Comparison of ENCODE assay signal across 17 cellular contexts in the genomic region with DNA sequence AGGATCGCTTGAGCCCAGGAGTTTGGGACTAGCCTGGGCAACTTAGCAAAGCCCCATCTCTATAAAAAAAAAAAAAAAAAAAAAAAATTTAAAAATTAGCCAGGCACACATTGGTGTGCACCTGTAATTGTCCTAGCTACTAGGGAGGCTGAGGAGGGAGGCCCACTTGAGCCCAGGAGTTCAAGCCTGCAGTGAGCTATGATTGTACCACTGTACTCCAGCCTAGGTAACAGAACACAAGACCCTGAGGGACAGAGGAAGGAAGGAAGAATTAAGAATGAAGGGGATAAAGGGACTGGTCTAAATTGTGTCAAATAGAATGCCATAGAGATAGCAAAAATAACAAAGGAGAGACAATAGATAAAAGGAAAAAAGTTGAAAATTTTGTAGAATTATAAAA.
DNase-seq lines count a peak whose midpoint lies in the region; ATAC-seq and TF ChIP-seq lines count a peak whose summit lies in the region.
"Had no signal": no experiment of that assay in that cellular context is flagged by ENCODE, and none has a peak within 500 bp of the region (broad histone marks: within the 10 kb centered on the region; RNA-seq: fewer than 3 reads in every experiment).

No MANE protein-coding gene starts in this region.

- BruUV-seq in IMR-90 (replicated peaks; lab: Mats Ljungman, UMichigan): no TSS peak

- H3K4me3 ChIP-seq in IMR-90 (ENCODE audit: insufficient read depth, low read depth, low read length): no peak overlapping the region
- no peak overlapping the region for H3K4me3 ChIP-seq in spleen
- no peak overlapping the region for H3K4me3 ChIP-seq in sigmoid colon
- H3K4me3 ChIP-seq in right atrium auricular region: no peak overlapping the region
- H3K4me3 ChIP-seq: GM23338, K562 had no signal

- no peak overlapping the region for H4K5ac ChIP-seq in IMR-90 (ENCODE audit: low read depth, low read length)

- intact Hi-C loops in activated naive CD4-positive, alpha-beta T cell treated with anti-CD3 and anti-CD28 coated beads for 36 hours (cut with micrococcal nuclease): loop anchor here (2.0 kb wide), 1 partner anchor 129 kb away; no protein-coding TSS in a partner anchor
- intact Hi-C loops in IMR-90 (cut with micrococcal nuclease): loop anchor here (1.0 to 5.0 kb wide), 3 partner anchors 47 to 347 kb away; no protein-coding TSS in a partner anchor
- intact Hi-C loops in spleen (cut with DNase I; ENCODE audit: low total_unique reads): no loop called here
- intact Hi-C loops in sigmoid colon (cut with DNase I): loop anchor here (1.0 to 2.0 kb wide), 2 partner anchors 417 to 485 kb away; no protein-coding TSS in a partner anchor

- peaks cover 0 to 20% of the 10 kb centered on the region in 2 donors for H3K36me3 Mint-ChIP-seq in activated naive CD4-positive, alpha-beta T cell treated with anti-CD3 and anti-CD28 coated beads, Interleukin-2, amount 50 U/mL, for 72 hours
- peaks cover 11% of the 10 kb centered on the region for H3K36me3 Mint-ChIP-seq in activated naive CD4-positive, alpha-beta T cell treated with anti-CD3 and anti-CD28 coated beads for 36 hours (ENCODE audit: low read depth)
- H3K36me3 Mint-ChIP-seq in activated T-helper 17 cell treated with anti-CD3 and anti-CD28 coated beads, Interleukin-2, amount 50 U/mL, for 72 hours (ENCODE audit: low read depth): peaks cover 41% of the 10 kb centered on the region

- no peak overlapping the region for H3K23ac ChIP-seq in IMR-90 (ENCODE audit: low read depth, low read length)

- no peak overlapping the region for H3K9ac ChIP-seq in IMR-90 (ENCODE audit: low read depth, low read length)

- H3K14ac ChIP-seq in IMR-90 (replicated peaks; ENCODE audit: low read depth, low read length): no peak overlapping the region

- H3K4me1 ChIP-seq in IMR-90 (ENCODE audit: control insufficient read depth, insufficient read depth, low read length): peaks cover 5% of the 10 kb centered on the region
- peaks cover 5 to 63% (median 37%) of the 10 kb centered on the region in 6 donors for H3K4me1 ChIP-seq in spleen
- H3K4me1 ChIP-seq in sigmoid colon: peaks cover 0 to 3% (median 0%) of the 10 kb centered on the region in 4 donors
- peaks cover 0 to 13% of the 10 kb centered on the region in 2 donors for H3K4me1 ChIP-seq in right atrium auricular region

- H2AFZ ChIP-seq in IMR-90 (replicated peaks; ENCODE audit: low read length, poor library complexity): no peak overlapping the region
- H2AFZ ChIP-seq: GM23338 had no signal

- no peaks in the 10 kb centered on the region for H4K20me1 ChIP-seq in IMR-90 (ENCODE audit: insufficient read depth, low read length)

- H3K18ac ChIP-seq in IMR-90 (ENCODE audit: low read depth, low read length): no peak overlapping the region

- no CpG with 5 or more reads among the region's 1 CpG for WGBS in IMR-90 (ENCODE audit: extremely low coverage in 2 of 2, insufficient read length in 1 of 2), 2 experiments
- WGBS in spleen, 5 donors: 88 to 100% (median 92%) methylated on average over 1 of the region's 1 CpG
- WGBS in sigmoid colon, 2 donors: 97 to 100% methylated on average over 1 of the region's 1 CpG

- TF ChIP-seq POLR2A in IMR-90 (IDR thresholded peaks at IDR 0.05; ENCODE audit: low read depth, low read length) (no peak), spleen (IDR thresholded peaks at IDR 0.05) (no peak), sigmoid colon (IDR thresholded peaks at IDR 0.05) (peak in 1 of 2 donors; percentile 9)

- no peaks in the 10 kb centered on the region for H3K9me3 Mint-ChIP-seq in activated naive CD4-positive, alpha-beta T cell treated with anti-CD3 and anti-CD28 coated beads, Interleukin-2, amount 50 U/mL, for 72 hours
- no peaks in the 10 kb centered on the region for H3K9me3 Mint-ChIP-seq in activated naive CD4-positive, alpha-beta T cell treated with anti-CD3 and anti-CD28 coated beads for 36 hours
- no peaks in the 10 kb centered on the region for H3K9me3 Mint-ChIP-seq in activated T-helper 17 cell treated with anti-CD3 and anti-CD28 coated beads, Interleukin-2, amount 50 U/mL, for 72 hours
- H3K9me3 Mint-ChIP-seq: GM23338 had no signal

- H3K4me3 Mint-ChIP-seq in activated naive CD4-positive, alpha-beta T cell treated with anti-CD3 and anti-CD28 coated beads for 36 hours: no peak overlapping the region
- H3K4me3 Mint-ChIP-seq in activated T-helper 17 cell treated with anti-CD3 and anti-CD28 coated beads, Interleukin-2, amount 50 U/mL, for 72 hours: no peak overlapping the region
- H3K4me3 Mint-ChIP-seq: CD14-positive monocyte, GM23338 had no signal

- H3K36me3 ChIP-seq in IMR-90 (ENCODE audit: control insufficient read depth, insufficient read depth, low read length) (peaks cover 4% of the 10 kb centered on the region; the same call in 1 of the 2 replicates), spleen (peaks cover 0 to 43% (median 6%) of the 10 kb centered on the region in 6 donors), sigmoid colon (peaks cover 0 to 35% (median 7%) of the 10 kb centered on the region in 4 donors), right atrium auricular region (peaks cover 5% of the 10 kb centered on the region)

- DNase-seq in activated naive CD4-positive, alpha-beta T cell treated with anti-CD3 and anti-CD28 coated beads, Interleukin-2, amount 50 U/mL, for 72 hours (ENCODE audit: low spot score in 2 of 2): no peak
- DNase-seq in activated naive CD4-positive, alpha-beta T cell treated with anti-CD3 and anti-CD28 coated beads for 36 hours: no peak
- DNase-seq in IMR-90 (no peak), spleen (no peak), NCI-H2081 (lab: John Stamatoyannopoulos, UW) (no peak), sigmoid colon (no peak), right atrium auricular region (ENCODE audit: low spot score) (no peak)
- DNase-seq: Calu3, NCI-H1092, NCI-H1694 treated with DMSO at 0.1 percent for 48 hours, NCI-H2171, NCI-H446 treated with DMSO at 0.1 percent for 48 hours, NCI-H774 had no signal

- H2AK5ac ChIP-seq in IMR-90 (ENCODE audit: low read depth, low read length): peak overlapping the region; percentile 65; the same call in 1 of the 2 replicates

- in situ Hi-C loops in IMR-90 (cut with MboI; ENCODE audit: low sequenced_read_pairs): loop anchor here (10.0 kb wide), 1 partner anchor 419 kb away; no protein-coding TSS in a partner anchor

- POLR2A ChIA-PET in IMR-90 (lab: Charles Lee; ENCODE audit: unreplicated experiment): no interaction called here

- TF ChIP-seq RAD21 in IMR-90 (IDR thresholded peaks at IDR 0.05; ENCODE audit: low read length): no peak

- TF ChIP-seq CTCF in IMR-90 (conservative IDR thresholded peaks at IDR 0.05; ENCODE audit: low read depth, low read length): no peak
- TF ChIP-seq CTCF in spleen (IDR thresholded peaks at IDR 0.05 in 8 of 11, conservative IDR thresholded peaks at IDR 0.05 in 3 of 11): no peak
- TF ChIP-seq CTCF in sigmoid colon (IDR thresholded peaks at IDR 0.05): no peak
- no peak for TF ChIP-seq CTCF in right atrium auricular region (IDR thresholded peaks at IDR 0.05)

- no peak overlapping the region for H2BK15ac ChIP-seq in IMR-90 (ENCODE audit: low read depth, low read length)

- H2BK20ac ChIP-seq in IMR-90 (ENCODE audit: low read depth, low read length): no peak overlapping the region

- no peak for ATAC-seq in activated naive CD4-positive, alpha-beta T cell treated with anti-CD3 and anti-CD28 coated beads, Interleukin-2, amount 50 U/mL, for 72 hours
- ATAC-seq in IMR-90 (ENCODE audit: low read depth): no peak
- no peak for ATAC-seq in activated T-helper 17 cell treated with anti-CD3 and anti-CD28 coated beads, Interleukin-2, amount 50 U/mL, for 72 hours (replicated peaks)

- CTCF ChIA-PET in activated naive CD4-positive, alpha-beta T cell treated with anti-CD3 and anti-CD28 coated beads for 36 hours (lab: Charles Lee): interaction anchor here (0.6 to 2.7 kb wide), 8 partner anchors 44 to 814 kb away, joined by 3 to 15 read pairs (median 3); no protein-coding TSS in a partner anchor
- CTCF ChIA-PET in IMR-90 (lab: Yijun Ruan, JAX): interaction anchor here (1.2 to 3.8 kb wide), 2 partner anchors 292 to 416 kb away, joined by 3 to 28 read pairs; no protein-coding TSS in a partner anchor

- H3K4ac ChIP-seq in IMR-90 (ENCODE audit: low read depth, low read length): no peak overlapping the region; the same call in 1 of the 2 replicates

- H3K9me3 ChIP-seq in IMR-90 (ENCODE audit: control insufficient read depth, insufficient read depth, low read length) (no peaks in the 10 kb centered on the region), spleen (no peaks in the 10 kb centered on the region), sigmoid colon (no peaks in the 10 kb centered on the region), right atrium auricular region (no peaks in the 10 kb centered on the region)

- peak overlapping the region; percentile 32 to 77 for H3K27ac Mint-ChIP-seq in activated naive CD4-positive, alpha-beta T cell treated with anti-CD3 and anti-CD28 coated beads, Interleukin-2, amount 50 U/mL, for 72 hours
- no peak overlapping the region for H3K27ac Mint-ChIP-seq in activated naive CD4-positive, alpha-beta T cell treated with anti-CD3 and anti-CD28 coated beads for 36 hours
- peak overlapping the region; percentile 81 for H3K27ac Mint-ChIP-seq in activated T-helper 17 cell treated with anti-CD3 and anti-CD28 coated beads, Interleukin-2, amount 50 U/mL, for 72 hours
- H3K27ac Mint-ChIP-seq: GM23338 had no signal

- H3K56ac ChIP-seq in IMR-90 (ENCODE audit: extremely low read depth, insufficient read depth, low read length): no peak overlapping the region

- no peak overlapping the region for H3K27ac ChIP-seq in IMR-90 (ENCODE audit: insufficient read depth, low read length)
- H3K27ac ChIP-seq in spleen: peak overlapping the region in 5 of 8 donors; percentile 85 to 90 (median 87)
- H3K27ac ChIP-seq in sigmoid colon: no peak overlapping the region
- H3K27ac ChIP-seq in right atrium auricular region: no peak overlapping the region

- H3K4me2 ChIP-seq in IMR-90 (ENCODE audit: low read depth, low read length): no peak overlapping the region
- H3K4me2 ChIP-seq: GM23338 had no signal

- no peak overlapping the region for H4K91ac ChIP-seq in IMR-90 (ENCODE audit: insufficient read depth, low read depth, low read length)

- H3K79me1 ChIP-seq in IMR-90 (ENCODE audit: low read depth in 1 of 2, low read length in 2 of 2): peaks cover 0 to 4% of the 10 kb centered on the region in 2 experiments; a peak in 1 of 4 replicates

- H2BK5ac ChIP-seq in IMR-90 (ENCODE audit: low read depth, low read length, poor library complexity, severe bottlenecking): no peak overlapping the region

- no peak for TF ChIP-seq EP300 in sigmoid colon (IDR thresholded peaks at IDR 0.05)

- peaks cover 30% of the 10 kb centered on the region for H3K4me1 Mint-ChIP-seq in activated naive CD4-positive, alpha-beta T cell treated with anti-CD3 and anti-CD28 coated beads for 36 hours (ENCODE audit: low read depth)
- peaks cover 12% of the 10 kb centered on the region for H3K4me1 Mint-ChIP-seq in activated T-helper 17 cell treated with anti-CD3 and anti-CD28 coated beads, Interleukin-2, amount 50 U/mL, for 72 hours

- dilution Hi-C loops in IMR-90 (cut with HindIII; ENCODE audit: low sequenced_read_pairs, unreplicated experiment): no loop called here

- H2BK120ac ChIP-seq in IMR-90 (ENCODE audit: low read depth, low read length): no peak overlapping the region; the same call in 1 of the 2 replicates

- H3K27me3 ChIP-seq in IMR-90 (ENCODE audit: control insufficient read depth, insufficient read depth, low read length) (no peaks in the 10 kb centered on the region), spleen (replicated peaks in 1 of 7) (no peaks in the 10 kb centered on the region), sigmoid colon (no peaks in the 10 kb centered on the region), right atrium auricular region (no peaks in the 10 kb centered on the region)

- no peak overlapping the region for H2AK9ac ChIP-seq in IMR-90 (replicated peaks; ENCODE audit: low read depth, low read length, poor library complexity)

- H3K27me3 Mint-ChIP-seq in activated naive CD4-positive, alpha-beta T cell treated with anti-CD3 and anti-CD28 coated beads for 36 hours (ENCODE audit: low read depth): no peaks in the 10 kb centered on the region
- H3K27me3 Mint-ChIP-seq in activated T-helper 17 cell treated with anti-CD3 and anti-CD28 coated beads, Interleukin-2, amount 50 U/mL, for 72 hours: no peaks in the 10 kb centered on the region

- H3K9me1 ChIP-seq in IMR-90 (ENCODE audit: insufficient read depth, low read length): no peaks in the 10 kb centered on the region; the same call in 1 of the 2 replicates

- no peak overlapping the region for H4K8ac ChIP-seq in IMR-90 (ENCODE audit: low read depth in 2 of 2, low read length in 2 of 2)

Comparison
In these comparisons a context has a peak if more than half of its experiments do, and no peak if none do; other contexts are left out.
1. H3K27ac ChIP-seq: peak in spleen (5 of 8); none in IMR-90 (single experiment), sigmoid colon (0 of 4) and right atrium auricular region (0 of 2).